ENCODE assay signal across 20 cellular contexts in the genomic region with DNA sequence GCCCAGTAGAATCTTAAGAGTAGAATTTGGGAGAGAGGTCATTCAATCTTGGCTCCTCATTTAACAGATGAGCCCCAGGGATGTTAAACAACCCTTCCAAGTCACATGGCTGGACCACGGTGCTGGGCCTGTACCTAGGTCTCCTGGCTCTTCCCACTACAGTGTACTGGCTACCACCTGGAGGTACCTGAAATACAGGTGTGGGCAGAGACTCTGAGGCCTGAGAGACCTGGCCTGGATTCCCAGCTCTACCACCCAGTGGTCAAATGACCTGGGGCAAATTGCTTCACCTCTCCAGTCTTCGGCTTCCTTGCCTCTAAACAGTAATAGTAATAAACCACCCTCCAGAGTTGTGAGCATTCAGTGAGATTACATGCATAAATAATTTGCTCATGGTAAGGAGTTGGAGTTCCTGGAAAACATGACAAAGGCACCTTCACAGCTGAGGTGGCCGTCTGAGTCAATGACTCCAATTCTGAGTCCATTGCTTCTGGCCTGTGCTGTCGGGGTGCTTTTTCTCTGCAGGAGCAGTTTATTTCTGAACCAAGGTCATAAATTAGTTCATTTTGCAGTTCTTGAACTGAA. TPM values are rescaled to one million over a fixed set of nuclear protein-coding genes. Genes with fewer than 3 reads are reported as not detected.
DNase-seq lines count a peak whose midpoint lies in the region; ATAC-seq and TF ChIP-seq lines count a peak whose summit lies in the region.
"Had no signal": no experiment of that assay in that cellular context is flagged by ENCODE, and none has a peak within 500 bp of the region (broad histone marks: within the 10 kb centered on the region; RNA-seq: fewer than 3 reads in every experiment).

No MANE protein-coding gene starts in this region.

- H3K4me3 ChIP-seq in epithelial cell of proximal tubule (ENCODE audit: low read depth, low read length) (peak overlapping the region; percentile 12), parathyroid adenoma (ENCODE audit: low read depth, low read length) (peak overlapping the region; percentile 15)
- H3K4me3 ChIP-seq: SK-N-MC had no signal

- no peaks in the 10 kb centered on the region for H3K27me3 ChIP-seq in parathyroid adenoma (ENCODE audit: control insufficient read depth, insufficient read depth, low read length)
- H3K27me3 ChIP-seq: Peyer's patch had no signal

- peaks cover 3% of the 10 kb centered on the region for H3K4me1 ChIP-seq in parathyroid adenoma

- no peak overlapping the region for H2AFZ ChIP-seq in parathyroid adenoma

- H3K79me2 ChIP-seq in parathyroid adenoma = peaks cover 19% of the 10 kb centered on the region

- H3K9me3 ChIP-seq in parathyroid adenoma (ENCODE audit: control insufficient read depth, low read length) = no peaks in the 10 kb centered on the region
- H3K9me3 ChIP-seq: Peyer's patch had no signal

- intact Hi-C loops in Right ventricle myocardium inferior (cut with DNase I) (no loop called here), left cardiac atrium (cut with DNase I) (no loop called here)

- DNase-seq in Right ventricle myocardium inferior (ENCODE audit: missing footprints) = peak; percentile 60
- DNase-seq in left cardiac atrium = no peak
- peak; percentile 26 for DNase-seq in RKO (ENCODE audit: low spot score)
- DNase-seq in epithelial cell of proximal tubule (ENCODE audit: low read depth) = no peak
- DNase-seq in omental fat pad (ENCODE audit: low spot score) = no peak
- DNase-seq: C1 segment of cervical spinal cord; CD8-positive, alpha-beta memory T cell; DMS53; EL; GOT3; NCI-H1048; NCI-H1436; NCI-H1930; NCI-H226; NCI-H524 treated with DMSO at 0.1 percent for 48 hours; Peyer's patch; SHP77 had no signal

- no peak overlapping the region for H3K27ac ChIP-seq in parathyroid adenoma
- H3K27ac ChIP-seq: SK-N-MC had no signal

- H3K9ac ChIP-seq in parathyroid adenoma = no peak overlapping the region

- ATAC-seq in Right ventricle myocardium inferior (no peak), left cardiac atrium (no peak), HG03520 (IDR thresholded peaks at IDR 0.05; ENCODE audit: unreplicated experiment) (no peak), omental fat pad (ENCODE audit: low FRiP score) (no peak)

- TF ChIP-seq CTCF in epithelial cell of proximal tubule (conservative IDR thresholded peaks at IDR 0.05; ENCODE audit: low read depth, low read length) (no peak), parathyroid adenoma (IDR thresholded peaks at IDR 0.05) (no peak), omental fat pad (IDR thresholded peaks at IDR 0.05) (no peak)

- no peak overlapping the region for H3K4me2 ChIP-seq in parathyroid adenoma (ENCODE audit: low read length)

- no peaks in the 10 kb centered on the region for H3K36me3 ChIP-seq in parathyroid adenoma (ENCODE audit: control insufficient read depth, insufficient read depth, low read length)

RNA-seq across cellular contexts. Expression of a gene that starts 2.8 kb away (rescaled TPM):
- total RNA-seq in Right ventricle myocardium inferior (507 TPM), left cardiac atrium (100 to 1,000 TPM; 404 to 437 TPM), epithelial cell of proximal tubule (51.0 and 81.0 TPM in 2 replicates), omental fat pad (10 to 100 TPM in 3 of 4 donors, 1 to 10 TPM in 1; 10.0 to 18.1 (median 14.5) TPM)

Comparison
In these comparisons a context has a peak if more than half of its experiments do, and no peak if none do; other contexts are left out.
1. DNase-seq: peak in Right ventricle myocardium inferior (single experiment) and RKO (single experiment); none in left cardiac atrium (single experiment), epithelial cell of proximal tubule (single experiment) and omental fat pad (single experiment).